Comparison of ENCODE assay signal across 25 cellular contexts in genomic region chr17:6147054-6147453, GRCh38.
"Had no signal": no experiment of that assay in that cellular context is flagged by ENCODE, and none has a peak within 500 bp of the region (broad histone marks: within the 10 kb centered on the region; RNA-seq: fewer than 3 reads in every experiment).

No MANE protein-coding gene starts in this region.

- H3K9me3 ChIP-seq: lower lobe of right lung, mucosa of descending colon, ovary, psoas muscle, sigmoid colon, stomach, testis, tibial artery had no signal

- H3K4me1 Mint-ChIP-seq: mesothelial cell of epicardium; naive B cell; stimulated activated effector memory CD8-positive, alpha-beta T cell treated with anti-CD3 and anti-CD28 coated beads, Interleukin-12 subunit alpha, Interleukin-12 subunit beta, amount 100 ng/mL, for 72 hours had no signal

- H3K27ac ChIP-seq: lower lobe of right lung, ovary, psoas muscle, sigmoid colon, stomach, testis, tibial artery had no signal

- H3K36me3 ChIP-seq: lower lobe of right lung, ovary, sigmoid colon, stomach, tibial artery had no signal

- H3K9me3 Mint-ChIP-seq: effector memory CD8-positive, alpha-beta T cell; natural killer cell treated with Interleukin-12 subunit alpha and Interleukin-12 subunit beta and Interleukin-15 and Interleukin-18, amount 100 ng/mL, for 72 hours; stimulated activated effector memory CD8-positive, alpha-beta T cell treated with anti-CD3 and anti-CD28 coated beads, Interleukin-12 subunit alpha, Interleukin-12 subunit beta, amount 100 ng/mL, for 72 hours; type B pancreatic cell had no signal

- H3K27me3 ChIP-seq: ovary, sigmoid colon, testis had no signal

- H3K27ac Mint-ChIP-seq: effector memory CD8-positive, alpha-beta T cell; mesothelial cell of epicardium; naive B cell; natural killer cell treated with Interleukin-12 subunit alpha and Interleukin-12 subunit beta and Interleukin-15 and Interleukin-18, amount 100 ng/mL, for 72 hours; stimulated activated effector memory CD8-positive, alpha-beta T cell treated with anti-CD3 and anti-CD28 coated beads, Interleukin-12 subunit alpha, Interleukin-12 subunit beta, amount 100 ng/mL, for 72 hours; type B pancreatic cell had no signal

- DNase-seq: cortex of kidney; effector memory CD8-positive, alpha-beta T cell; head of caudate nucleus; left ventricle myocardium superior; lower lobe of right lung; mucosa of descending colon; naive B cell; nucleus accumbens; ovary; posterior cingulate gyrus; psoas muscle; right cardiac atrium; sigmoid colon; stimulated activated CD4-positive, alpha-beta T cell treated with anti-CD3 and anti-CD28 coated beads, Interleukin-2, amount 100 ng/mL, for 24 hours; stimulated activated CD4-positive, alpha-beta T cell treated with anti-CD3 and anti-CD28 coated beads, Interleukin-4, amount 100 ng/mL, for 24 hours; stimulated activated naive CD4-positive, alpha-beta T cell treated with Interleukin-2 at 50 U/mL for 16 hours; stomach; testis; tibial artery had no signal

- FAIRE-seq: frontal cortex, keratinocyte had no signal

- H3K4me1 ChIP-seq: lower lobe of right lung, psoas muscle, sigmoid colon, stomach, testis, tibial artery had no signal

- H3K4me3 Mint-ChIP-seq: effector memory CD8-positive, alpha-beta T cell; mesothelial cell of epicardium; naive B cell; natural killer cell treated with Interleukin-12 subunit alpha and Interleukin-12 subunit beta and Interleukin-15 and Interleukin-18, amount 100 ng/mL, for 72 hours; stimulated activated effector memory CD8-positive, alpha-beta T cell treated with anti-CD3 and anti-CD28 coated beads, Interleukin-12 subunit alpha, Interleukin-12 subunit beta, amount 100 ng/mL, for 72 hours; type B pancreatic cell had no signal

- H3K36me3 Mint-ChIP-seq: mesothelial cell of epicardium; naive B cell; natural killer cell treated with Interleukin-12 subunit alpha and Interleukin-12 subunit beta and Interleukin-15 and Interleukin-18, amount 100 ng/mL, for 72 hours; stimulated activated effector memory CD8-positive, alpha-beta T cell treated with anti-CD3 and anti-CD28 coated beads, Interleukin-12 subunit alpha, Interleukin-12 subunit beta, amount 100 ng/mL, for 72 hours; type B pancreatic cell had no signal

- H3K4me3 ChIP-seq: lower lobe of right lung, mucosa of descending colon, ovary, psoas muscle, sigmoid colon, stomach, testis, tibial artery had no signal
